14 cellular contexts compared by ENCODE assay signal in the genomic region with DNA sequence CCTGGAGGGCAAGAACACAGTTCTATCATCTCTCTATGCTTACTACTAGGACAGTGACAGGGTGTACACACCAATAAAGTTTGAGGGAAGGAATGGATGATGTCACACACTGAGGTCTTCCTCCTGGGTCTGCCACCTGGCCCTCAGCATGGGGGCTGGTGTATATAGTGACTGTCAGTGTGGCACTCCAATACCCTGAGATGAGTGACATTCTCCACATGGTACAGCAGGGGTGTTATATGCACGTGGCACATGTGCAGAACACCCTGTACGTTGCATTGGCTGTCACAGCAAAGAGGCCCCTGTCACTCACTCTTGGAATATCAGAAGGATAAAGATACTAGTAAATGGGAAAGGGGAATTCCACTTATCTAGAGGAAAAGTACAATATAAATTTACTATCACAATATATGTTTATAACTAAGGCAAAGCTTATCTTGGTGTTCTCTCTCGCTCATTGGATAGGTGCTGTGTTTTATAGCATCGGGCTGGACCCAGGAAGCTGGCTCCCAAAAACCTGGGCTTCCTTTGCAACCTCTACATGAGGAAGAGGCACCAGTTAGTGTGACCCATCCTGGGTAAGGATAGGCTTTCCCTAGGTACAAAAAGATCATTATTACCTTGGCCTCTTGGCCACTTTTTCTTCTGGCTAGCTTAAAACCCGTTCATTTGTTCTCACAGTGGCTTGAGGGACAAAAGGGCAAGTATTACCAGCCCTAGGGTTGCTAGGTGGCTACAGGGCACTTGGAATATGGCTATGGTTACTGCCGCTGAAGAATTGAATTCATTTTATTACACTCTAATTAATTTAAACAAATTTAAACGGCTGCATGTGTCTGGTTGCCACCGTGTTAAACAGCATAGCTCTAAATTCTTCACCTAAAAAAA. TPM values are rescaled to one million over a fixed set of nuclear protein-coding genes. Genes with fewer than 3 reads are reported as not detected.
DNase-seq lines count a peak whose midpoint lies in the region; ATAC-seq and TF ChIP-seq lines count a peak whose summit lies in the region.
"Had no signal": no experiment of that assay in that cellular context is flagged by ENCODE, and none has a peak within 500 bp of the region (broad histone marks: within the 10 kb centered on the region; RNA-seq: fewer than 3 reads in every experiment).

No MANE protein-coding gene starts in this region.

- H3K4me1 ChIP-seq in right atrium auricular region = peaks cover 0 to 17% of the 10 kb centered on the region in 2 donors
- H3K4me1 ChIP-seq: BE2C had no signal

- no peaks in the 10 kb centered on the region for H3K9me3 Mint-ChIP-seq in nephron
- no peaks in the 10 kb centered on the region for H3K9me3 Mint-ChIP-seq in type B pancreatic cell
- H3K9me3 Mint-ChIP-seq: CD4-positive, alpha-beta memory T cell had no signal

- H3K4me3 Mint-ChIP-seq in nephron (peak overlapping the region in 1 of 3 experiments; percentile 62), type B pancreatic cell (peak overlapping the region; percentile 29)
- H3K4me3 Mint-ChIP-seq: CD4-positive, alpha-beta memory T cell had no signal

- H3K27ac Mint-ChIP-seq in nephron = peak overlapping the region; percentile 43 to 86 (median 85)
- no peak overlapping the region for H3K27ac Mint-ChIP-seq in type B pancreatic cell
- H3K27ac Mint-ChIP-seq: CD4-positive, alpha-beta memory T cell had no signal

- H3K27me3 ChIP-seq in right atrium auricular region = no peaks in the 10 kb centered on the region
- H3K27me3 ChIP-seq: BE2C, Peyer's patch had no signal

- TF ChIP-seq CTCF in right atrium auricular region (IDR thresholded peaks at IDR 0.05) (no peak), nephron (IDR thresholded peaks at IDR 0.05; ENCODE audit: unreplicated experiment in 3 of 3) (no peak), type B pancreatic cell (conservative IDR thresholded peaks at IDR 0.05) (no peak)

- no peaks in the 10 kb centered on the region for H3K9me3 ChIP-seq in right atrium auricular region
- H3K9me3 ChIP-seq: BE2C, Peyer's patch had no signal

- no peak for DNase-seq in Right ventricle myocardium superior
- DNase-seq in right atrium auricular region (ENCODE audit: low spot score) = no peak
- peak; percentile 15 for DNase-seq in NCI-H526 treated with DMSO at 0.1 percent for 48 hours (lab: John Stamatoyannopoulos, UW)
- no peak for DNase-seq in type B pancreatic cell (ENCODE audit: extremely low spot score, unreplicated experiment)
- DNase-seq: BE2C; CD4-positive, alpha-beta memory T cell; Kasumi-1; NCI-H345; NCI-H82; SIG-M5 had no signal

- intact Hi-C loops in Right ventricle myocardium superior (cut with DNase I) = no loop called here

- peak; percentile 20 for ATAC-seq in Right ventricle myocardium superior (ENCODE audit: poor library complexity)
- ATAC-seq in HG03108 (IDR thresholded peaks at IDR 0.05; ENCODE audit: unreplicated experiment) = no peak
- no peak for ATAC-seq in HG02623 (IDR thresholded peaks at IDR 0.05; ENCODE audit: unreplicated experiment)

- H3K36me3 Mint-ChIP-seq in nephron (ENCODE audit: low read depth) (no peaks in the 10 kb centered on the region), type B pancreatic cell (no peaks in the 10 kb centered on the region)
- H3K36me3 Mint-ChIP-seq: CD4-positive, alpha-beta memory T cell had no signal

- no peaks in the 10 kb centered on the region for H3K36me3 ChIP-seq in right atrium auricular region
- H3K36me3 ChIP-seq: BE2C, Peyer's patch had no signal

- no peak overlapping the region for H3K4me3 ChIP-seq in right atrium auricular region
- H3K4me3 ChIP-seq: Peyer's patch had no signal

- H3K27me3 Mint-ChIP-seq in nephron (ENCODE audit: low read depth) (peaks cover 15% of the 10 kb centered on the region), type B pancreatic cell (peaks cover 7% of the 10 kb centered on the region)

- H3K27ac ChIP-seq in right atrium auricular region = no peak overlapping the region

- H3K4me1 Mint-ChIP-seq in nephron (peaks cover 78% of the 10 kb centered on the region), type B pancreatic cell (ENCODE audit: unreplicated experiment) (peaks cover 48% of the 10 kb centered on the region)

RNA-seq across cellular contexts. Expression of a gene that starts 54.8 kb away (rescaled TPM):
- total RNA-seq in Right ventricle myocardium superior (11.1 TPM), right atrium auricular region (10 to 100 TPM; 32.1 to 43.6 TPM), type B pancreatic cell (ENCODE audit: low replicate concordance) (100 and 180 TPM in 2 replicates)
- total RNA-seq: CD4-positive, alpha-beta memory T cell had no signal
